In the genomic region with DNA sequence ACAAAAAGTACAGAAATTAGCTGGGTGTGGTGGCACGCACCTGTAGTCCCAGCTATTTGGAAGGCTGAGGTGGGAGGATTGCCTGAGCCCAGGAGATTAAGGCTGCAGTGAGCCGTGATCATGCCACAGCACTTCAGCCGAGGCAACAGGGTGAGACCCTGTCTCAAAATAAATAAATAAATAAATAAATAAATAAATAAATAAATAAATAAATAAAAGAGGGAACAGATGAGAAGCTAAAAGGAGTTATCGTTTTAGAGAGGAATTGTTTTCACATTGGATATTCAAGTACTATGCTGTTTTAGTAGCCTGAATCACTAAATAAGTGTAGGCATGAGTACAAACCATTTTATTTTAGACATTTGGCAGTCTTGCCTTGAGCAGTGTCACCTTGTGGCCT, we compare ENCODE assay signal across 32 cellular contexts.
"Had no signal": no experiment of that assay in that cellular context is flagged by ENCODE, and none has a peak within 500 bp of the region (broad histone marks: within the 10 kb centered on the region; RNA-seq: fewer than 3 reads in every experiment).

No MANE protein-coding gene starts in this region.

- H3K9me3 ChIP-seq: esophagus muscularis mucosa, gastroesophageal sphincter had no signal

- H3K27ac ChIP-seq: brain microvascular endothelial cell, dorsolateral prefrontal cortex, foreskin keratinocyte, gastroesophageal sphincter, VCaP had no signal

- H3K4me1 Mint-ChIP-seq: activated B cell treated with CpG ODN at 0.5 μM for 24 hours; activated T-helper 17 cell treated with anti-CD3 and anti-CD28 coated beads, Interleukin-2, amount 50 U/mL, for 72 hours; central memory CD8-positive, alpha-beta T cell had no signal

- H3K9me3 Mint-ChIP-seq: activated CD8-positive, alpha-beta T cell treated with anti-CD3 and anti-CD28 coated beads for 36 hours; activated T-cell treated with anti-CD3 and anti-CD28 coated beads, Interleukin-2, amount 50 U/mL, for 4 hours; activated T-helper 17 cell treated with anti-CD3 and anti-CD28 coated beads, Interleukin-2, amount 50 U/mL, for 72 hours; central memory CD8-positive, alpha-beta T cell; dendritic cell treated with granulocyte-macrophage colony-stimulating factor and Interleukin-4, amounts not matched to agents 40 ng/mL and 50 ng/mL, for 4 days; endodermal cell had no signal

- H3K4me3 Mint-ChIP-seq: activated B cell treated with CpG ODN at 0.5 μM for 24 hours; activated CD8-positive, alpha-beta T cell treated with anti-CD3 and anti-CD28 coated beads for 36 hours; activated naive CD8-positive, alpha-beta T cell; activated T-cell treated with anti-CD3 and anti-CD28 coated beads, Interleukin-2, amount 50 U/mL, for 4 hours; activated T-helper 17 cell treated with anti-CD3 and anti-CD28 coated beads, Interleukin-2, amount 50 U/mL, for 72 hours; central memory CD8-positive, alpha-beta T cell; dendritic cell treated with granulocyte-macrophage colony-stimulating factor and Interleukin-4, amounts not matched to agents 40 ng/mL and 50 ng/mL, for 4 days; endodermal cell had no signal

- DNase-seq: activated B cell treated with CpG ODN at 0.5 μM for 24 hours; activated CD4-positive, alpha-beta T cell treated with anti-CD3 and anti-CD28 coated beads for 48 hours; activated CD4-positive, alpha-beta T cell treated with anti-CD3 and anti-CD28 coated beads, Interleukin-2, amount 50 U/mL, for 1 hour; activated CD4-positive, alpha-beta T cell treated with anti-CD3 and anti-CD28 coated beads, Interleukin-2, amount 50 U/mL, for 48 hours; activated CD8-positive, alpha-beta memory T cell treated with anti-CD3 and anti-CD28 coated beads for 24 hours; activated CD8-positive, alpha-beta T cell treated with anti-CD3 and anti-CD28 coated beads for 36 hours; activated effector memory CD4-positive, alpha-beta T cell treated with Interleukin-2 at 50 U/mL for 16 hours; activated gamma-delta T cell treated with Interleukin-2 at 50 U/mL for 16 hours; activated naive CD4-positive, alpha-beta T cell treated with anti-CD3 and anti-CD28 coated beads, Interleukin-2, amount 50 U/mL, for 16 hours; activated naive CD4-positive, alpha-beta T cell treated with Interleukin-2 at 50 U/mL for 16 hours; activated T-cell treated with anti-CD3 and anti-CD28 coated beads, Interleukin-2, amount 50 U/mL, for 4 hours; amniotic stem cell; anterior cingulate cortex; dorsolateral prefrontal cortex; effector memory CD4-positive, alpha-beta T cell; endodermal cell; erythroblast; head of caudate nucleus; T-helper 2 cell had no signal

- H3K27me3 ChIP-seq: brain microvascular endothelial cell, dorsolateral prefrontal cortex, esophagus muscularis mucosa, foreskin keratinocyte, gastroesophageal sphincter had no signal

- H3K27me3 Mint-ChIP-seq: dendritic cell treated with granulocyte-macrophage colony-stimulating factor and Interleukin-4, amounts not matched to agents 40 ng/mL and 50 ng/mL, for 4 days had no signal

- H3K4me3 ChIP-seq: coronary artery, dorsolateral prefrontal cortex, esophagus muscularis mucosa, gastroesophageal sphincter had no signal

- H3K4me1 ChIP-seq: foreskin keratinocyte had no signal

- H3K27ac Mint-ChIP-seq: activated B cell treated with CpG ODN at 0.5 μM for 24 hours; activated CD8-positive, alpha-beta T cell treated with anti-CD3 and anti-CD28 coated beads for 36 hours; activated naive CD8-positive, alpha-beta T cell; activated T-helper 17 cell treated with anti-CD3 and anti-CD28 coated beads, Interleukin-2, amount 50 U/mL, for 72 hours; dendritic cell treated with granulocyte-macrophage colony-stimulating factor and Interleukin-4, amounts not matched to agents 40 ng/mL and 50 ng/mL, for 4 days had no signal

- ATAC-seq: activated CD4-positive, CD25-positive, alpha-beta regulatory T cell treated with anti-CD3 and anti-CD28 coated beads, Interleukin-2, amount 50 U/mL, for 24 hours; activated CD8-positive, alpha-beta T cell treated with anti-CD3 and anti-CD28 coated beads for 36 hours; activated T-cell treated with anti-CD3 and anti-CD28 coated beads, Interleukin-2, amount 50 U/mL, for 4 hours; activated T-helper 17 cell treated with anti-CD3 and anti-CD28 coated beads, Interleukin-2, amount 50 U/mL, for 72 hours; foreskin keratinocyte; gastroesophageal sphincter had no signal

- FAIRE-seq: astrocyte, bronchial epithelial cell had no signal
